In genomic region chr1:35179864-35180263, GRCh38 we compare ENCODE assay signal across 2 cellular contexts.
A peak's percentile ranks its signal among the peaks of the same experiment; 100 is the strongest.
TF ChIP-seq lines count a peak whose summit lies in the region.

No MANE protein-coding gene starts in this region.

TF ChIP-seq in HCT116, 20 proteins besides CTCF, POLR2A, EP300 and RAD21:
- TF ChIP-seq EZH2phosphoT487 (IDR thresholded peaks at IDR 0.05; ENCODE audit: borderline replicate concordance) (no peak), EZH2 (IDR thresholded peaks at IDR 0.05) (no peak), YY1 (IDR thresholded peaks at IDR 0.05; ENCODE audit: extremely low read depth, insufficient replicate concordance, low read depth, low read length) (no peak), FOSL1 (IDR thresholded peaks at IDR 0.05; ENCODE audit: low read depth) (no peak), SIN3A (IDR thresholded peaks at IDR 0.05; ENCODE audit: low read depth) (0 out of 2 replicates have a peak, but pooled peaks have one; percentile 28), ZFX (IDR thresholded peaks at IDR 0.05) (no peak), ZBTB33 (IDR thresholded peaks at IDR 0.05; ENCODE audit: extremely low read depth, insufficient replicate concordance, low read length) (no peak), POLR2AphosphoS5 (IDR thresholded peaks at IDR 0.05; ENCODE audit: low read depth, low read length) (no peak; the same call in 1 of the 2 replicates)

TF ChIP-seq in GM12878, 131 proteins besides CTCF, POLR2A, EP300 and RAD21:
- TF ChIP-seq POLR2AphosphoS5 (IDR thresholded peaks at IDR 0.05; ENCODE audit: low read length) (peak; percentile 20; the same call in 1 of the 2 replicates), CHD2 (IDR thresholded peaks at IDR 0.05; ENCODE audit: borderline replicate concordance, low read depth, low read length) (no peak), PML (IDR thresholded peaks at IDR 0.05; ENCODE audit: low read length) (0 out of 2 replicates have a peak, but pooled peaks have one; percentile 24)
